Comparison of ENCODE assay signal across 1 cellular context in the genomic region with DNA sequence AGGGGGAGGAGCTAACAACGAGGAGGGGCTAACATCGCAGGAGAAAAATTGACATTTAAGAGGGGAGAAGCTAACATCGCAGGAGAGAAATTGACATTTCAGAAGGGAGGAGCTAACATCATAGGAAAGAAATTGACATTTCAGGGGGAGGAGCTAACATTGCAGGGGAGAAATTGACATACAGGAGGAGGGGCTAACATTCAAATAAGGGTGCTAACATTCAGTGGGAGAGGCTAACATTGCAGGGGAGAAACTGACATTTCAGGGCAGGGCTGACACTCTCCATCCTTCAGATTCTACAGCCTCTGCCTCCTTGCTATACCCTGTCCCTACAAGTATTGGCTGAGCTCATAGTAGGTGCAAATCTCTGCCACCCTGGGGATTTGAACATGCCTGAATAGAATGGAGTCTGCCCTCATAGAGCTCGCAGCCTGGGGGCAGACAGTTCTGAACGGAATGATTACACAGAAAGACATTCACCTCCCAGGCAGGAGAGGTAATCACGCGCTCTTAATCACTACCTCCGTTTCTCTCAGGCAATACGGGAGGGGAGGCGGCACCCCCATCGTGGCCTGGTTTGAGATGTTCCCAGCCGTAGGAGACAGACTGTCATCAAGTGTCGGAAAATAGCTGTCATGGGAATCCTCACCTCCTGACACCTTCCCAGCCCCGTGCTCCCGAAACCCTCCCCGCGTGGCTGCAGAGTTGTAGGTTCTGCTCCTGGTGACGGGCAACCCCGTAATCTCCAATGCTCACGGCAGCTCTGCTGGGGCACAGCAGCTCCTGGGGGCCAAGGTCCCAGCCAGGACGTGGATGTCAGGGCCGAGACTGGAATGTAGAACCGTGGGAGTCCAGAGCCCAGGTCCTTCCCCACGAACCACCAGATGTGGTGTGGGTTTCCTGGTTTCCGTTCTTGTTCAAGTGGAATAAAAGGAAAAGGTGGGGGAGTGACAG.
TF ChIP-seq lines count a peak whose summit lies in the region.

No MANE protein-coding gene starts in this region.

TF ChIP-seq in H1, 55 proteins besides CTCF, POLR2A, EP300 and RAD21:
- TF ChIP-seq BRCA1 (IDR thresholded peaks at IDR 0.05; ENCODE audit: low read depth, low read length), result no peak
- TF ChIP-seq POU5F1 (IDR thresholded peaks at IDR 0.05; ENCODE audit: low read depth, low read length), result no peak
- TF ChIP-seq CBX5 (IDR thresholded peaks at IDR 0.05; ENCODE audit: low read depth, low read length), result no peak
- TF ChIP-seq PHF8 (conservative IDR thresholded peaks at IDR 0.05; ENCODE audit: low read depth, low read length), result no peak
- TF ChIP-seq NRF1 (IDR thresholded peaks at IDR 0.05; ENCODE audit: low read depth, low read length), result no peak
- TF ChIP-seq SAP30 (IDR thresholded peaks at IDR 0.05; ENCODE audit: insufficient read depth, insufficient replicate concordance, low read length), result no peak
- no peak for TF ChIP-seq JUN (IDR thresholded peaks at IDR 0.05; ENCODE audit: low read depth, low read length)
- no peak for TF ChIP-seq SUZ12 (IDR thresholded peaks at IDR 0.05; ENCODE audit: low read length)
- TF ChIP-seq CEBPB (IDR thresholded peaks at IDR 0.05; ENCODE audit: low read depth, low read length), result no peak
- TF ChIP-seq RBBP5 (IDR thresholded peaks at IDR 0.05; ENCODE audit: borderline replicate concordance, low read depth, low read length), result no peak
- TF ChIP-seq SP4 (IDR thresholded peaks at IDR 0.05; ENCODE audit: low read length), result no peak
- TF ChIP-seq KDM4A (IDR thresholded peaks at IDR 0.05; ENCODE audit: low read depth, low read length, severe bottlenecking), result no peak
- no peak for TF ChIP-seq BCL11A (IDR thresholded peaks at IDR 0.05; ENCODE audit: low read depth in 2 of 2, low read length in 2 of 2)
- TF ChIP-seq CHD2 (IDR thresholded peaks at IDR 0.05; ENCODE audit: low read length), result no peak
- no peak for TF ChIP-seq TCF12 (IDR thresholded peaks at IDR 0.05; ENCODE audit: low read depth, low read length)
- TF ChIP-seq SIX5 (IDR thresholded peaks at IDR 0.05; ENCODE audit: low read depth, low read length), result no peak
- no peak for TF ChIP-seq CTBP2 (IDR thresholded peaks at IDR 0.05; ENCODE audit: borderline replicate concordance, insufficient read depth, insufficient read length, low read length)
TF ChIP-seq in H1: peak in this region for 0.
